Comparison of ENCODE assay signal across 29 cellular contexts in genomic region chr2:79619976-79620375, GRCh38.
"Had no signal": no experiment of that assay in that cellular context is flagged by ENCODE, and none has a peak within 500 bp of the region (broad histone marks: within the 10 kb centered on the region; RNA-seq: fewer than 3 reads in every experiment).

No MANE protein-coding gene starts in this region.

- H3K4me1 ChIP-seq: adrenal gland, gastrocnemius medialis, pancreas, prostate gland, sigmoid colon had no signal

- H3K9me3 ChIP-seq: adrenal gland, gastrocnemius medialis, neutrophil, pancreas, prostate gland, sigmoid colon, transverse colon had no signal

- FAIRE-seq: kidney, pancreas had no signal

- H3K27me3 ChIP-seq: adrenal gland, brain microvascular endothelial cell, dorsolateral prefrontal cortex, gastrocnemius medialis, neutrophil, pancreas, sigmoid colon, transverse colon had no signal

- H3K4me3 ChIP-seq: adrenal gland, coronary artery, dorsolateral prefrontal cortex, gastrocnemius medialis, pancreas, prostate gland, sigmoid colon, transverse colon had no signal

- H3K27ac ChIP-seq: adrenal gland, brain microvascular endothelial cell, coronary artery, dorsolateral prefrontal cortex, gastrocnemius medialis, neutrophil, pancreas, prostate gland, sigmoid colon, transverse colon had no signal

- DNase-seq: activated CD4-positive, alpha-beta memory T cell treated with anti-CD3 and anti-CD28 coated beads for 36 hours; activated CD4-positive, alpha-beta T cell treated with anti-CD3 and anti-CD28 coated beads, Interleukin-2, amount 10 ng/mL, durations not matched to agents 24 days and 14 days; activated CD4-positive, CD25-positive, alpha-beta regulatory T cell treated with anti-CD3 and anti-CD28 coated beads, Interleukin-2, amount 50 U/mL, for 72 hours; activated CD8-positive, alpha-beta memory T cell treated with anti-CD3 and anti-CD28 coated beads, Interleukin-2, amount 50 U/mL, for 4 hours; activated effector memory CD4-positive, alpha-beta T cell treated with anti-CD3 and anti-CD28 coated beads, Interleukin-2, amount 50 U/mL, for 16 hours; activated naive CD4-positive, alpha-beta T cell treated with anti-CD3 and anti-CD28 coated beads for 36 hours; activated naive CD8-positive, alpha-beta T cell treated with anti-CD3 and anti-CD28 coated beads for 36 hours; activated T-cell treated with anti-CD3 and anti-CD28 coated beads, Interleukin-2, amount 50 U/mL, for 1 hour; adrenal gland; aorta; brain microvascular endothelial cell; dorsolateral prefrontal cortex; effector memory CD4-positive, alpha-beta T cell; gastrocnemius medialis; hippocampal formation; kidney; midbrain; pancreas; retina; sigmoid colon; stimulated activated CD4-positive, alpha-beta T cell treated with anti-CD3 and anti-CD28 coated beads, Interleukin-15, amount 100 ng/mL, for 24 hours; stimulated activated CD4-positive, alpha-beta T cell treated with anti-CD3 and anti-CD28 coated beads, Interleukin-2, amount 100 ng/mL, for 24 hours; stimulated activated naive CD4-positive, alpha-beta T cell; T-helper 2 cell; transverse colon had no signal

- H3K36me3 ChIP-seq: adrenal gland, brain microvascular endothelial cell, gastrocnemius medialis, neutrophil, pancreas, prostate gland, sigmoid colon, transverse colon had no signal

- ATAC-seq: gastrocnemius medialis; natural killer cell treated with Interleukin-12 subunit alpha and Interleukin-12 subunit beta and Interleukin-15 and Interleukin-18, amount 100 ng/mL, for 72 hours; pancreas had no signal
